19 cellular contexts compared by ENCODE assay signal in the genomic region with DNA sequence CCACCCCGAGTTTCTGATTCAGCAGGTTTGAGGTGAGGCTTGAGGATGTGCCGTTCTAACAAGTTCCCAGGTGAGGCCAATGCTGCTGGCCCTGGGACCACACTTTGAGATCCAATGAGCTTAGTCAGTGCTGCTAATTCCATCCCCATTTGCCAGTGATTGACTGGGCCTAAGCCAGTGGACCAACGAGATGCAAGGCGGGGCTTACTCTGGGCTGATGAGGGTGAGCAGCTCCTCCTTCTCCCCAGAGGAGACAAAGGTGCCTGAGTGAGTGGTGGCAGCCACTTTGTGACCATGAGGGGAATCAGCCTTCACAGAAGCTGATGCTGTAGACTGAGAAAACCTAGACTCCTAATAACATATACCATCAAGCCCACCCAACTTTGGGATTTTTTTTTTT. TPM values are rescaled to one million over a fixed set of nuclear protein-coding genes. Genes with fewer than 3 reads are reported as not detected.
DNase-seq lines count a peak whose midpoint lies in the region; ATAC-seq, FAIRE-seq and TF ChIP-seq lines count a peak whose summit lies in the region.
"Had no signal": no experiment of that assay in that cellular context is flagged by ENCODE, and none has a peak within 500 bp of the region (broad histone marks: within the 10 kb centered on the region; RNA-seq: fewer than 3 reads in every experiment).

No MANE protein-coding gene starts in this region.

- no peak overlapping the region for H2BK5ac ChIP-seq in H9 (ENCODE audit: insufficient read length, low read length)

- BruUV-seq in PC-3 (replicated peaks; lab: Mats Ljungman, UMichigan), result no TSS peak

- no peak overlapping the region for H2BK20ac ChIP-seq in H9 (ENCODE audit: low read depth, low read length, poor library complexity, severe bottlenecking)

- no peak overlapping the region for H2BK12ac ChIP-seq in H9 (ENCODE audit: insufficient read length, low read depth, low read length)

- H3K27me3 ChIP-seq in H9 (ENCODE audit: insufficient read depth, low read length), result no peaks in the 10 kb centered on the region
- H3K27me3 ChIP-seq in PC-3 (ENCODE audit: low read length), result no peaks in the 10 kb centered on the region
- H3K27me3 ChIP-seq in bronchial epithelial cell (ENCODE audit: control insufficient read depth, insufficient read depth, low read length), result no peaks in the 10 kb centered on the region
- H3K27me3 ChIP-seq: MG63 had no signal

- H3K9me3 Mint-ChIP-seq in H9, result peaks cover 2 to 3% of the 10 kb centered on the region in 2 experiments; a peak in 4 of 5 replicates
- H3K9me3 Mint-ChIP-seq: CD4-positive, alpha-beta T cell had no signal

- H3K9ac ChIP-seq in H9 (ENCODE audit: extremely low read depth, insufficient read length, low read length), result no peak overlapping the region
- no peak overlapping the region for H3K9ac ChIP-seq in PC-3 (ENCODE audit: low read length)
- H3K9ac ChIP-seq: GM23248 had no signal

- H2AFZ ChIP-seq in H9 (ENCODE audit: low read length) (no peak overlapping the region), PC-3 (ENCODE audit: low read length) (no peak overlapping the region)
- H2AFZ ChIP-seq: GM23248, PC-9 had no signal

- no peak overlapping the region for H3K18ac ChIP-seq in H9 (ENCODE audit: insufficient read length, low read depth, low read length)

- POLR2A ChIA-PET in PC-3 (lab: Charles Lee; ENCODE audit: unreplicated experiment), result no interaction called here

- H2BK15ac ChIP-seq in H9 (ENCODE audit: low read depth, low read length), result no peak overlapping the region

- no peaks in the 10 kb centered on the region for H3K79me2 ChIP-seq in H9 (ENCODE audit: insufficient read depth, low read length)
- H3K79me2 ChIP-seq in PC-3 (ENCODE audit: low read length), result no peaks in the 10 kb centered on the region

- H3K27me3 Mint-ChIP-seq in H9 (ENCODE audit: low read depth), result no peaks in the 10 kb centered on the region
- H3K27me3 Mint-ChIP-seq: CD4-positive, alpha-beta T cell had no signal

- no peak overlapping the region for H3K14ac ChIP-seq in H9 (ENCODE audit: insufficient read depth, low read length)

- H4K20me1 ChIP-seq in H9 (ENCODE audit: control insufficient read depth, insufficient read depth, insufficient read length), result no peaks in the 10 kb centered on the region
- no peaks in the 10 kb centered on the region for H4K20me1 ChIP-seq in PC-3 (ENCODE audit: low read length)

- H4K91ac ChIP-seq in H9 (ENCODE audit: insufficient read length, low read depth, low read length), result no peak overlapping the region

- H3K23ac ChIP-seq in H9 (ENCODE audit: insufficient read length, low read depth, low read length), result no peak overlapping the region

- no peaks in the 10 kb centered on the region for H3K4me1 ChIP-seq in H9 (ENCODE audit: insufficient read depth, low read length)
- H3K4me1 ChIP-seq in PC-3 (ENCODE audit: insufficient read depth, low read length), result peaks cover 12% of the 10 kb centered on the region

- no peak overlapping the region for H3K27ac Mint-ChIP-seq in H9
- H3K27ac Mint-ChIP-seq: CD4-positive, alpha-beta T cell had no signal

- no peak overlapping the region for H2BK120ac ChIP-seq in H9 (ENCODE audit: low read depth, low read length, poor library complexity, severe bottlenecking)

- CTCF ChIA-PET in PC-3 (lab: Charles Lee), result interaction anchor here (0.6 kb wide), 1 partner anchor 11 kb away, joined by 3 read pairs; no protein-coding TSS in a partner anchor

- no peaks in the 10 kb centered on the region for H3K4me1 Mint-ChIP-seq in H9

- H3K56ac ChIP-seq in H9 (ENCODE audit: insufficient read length, low read depth, low read length), result no peak overlapping the region

- no peak overlapping the region for H3K4me3 Mint-ChIP-seq in H9
- H3K4me3 Mint-ChIP-seq: CD4-positive, alpha-beta T cell had no signal

- no peaks in the 10 kb centered on the region for H3K36me3 ChIP-seq in PC-3 (ENCODE audit: low read depth, low read length)
- H3K36me3 ChIP-seq in bronchial epithelial cell (ENCODE audit: control insufficient read depth, insufficient read depth, low read length), result no peaks in the 10 kb centered on the region
- H3K36me3 ChIP-seq: MG63 had no signal

- H3K4me3 ChIP-seq in PC-3 (ENCODE audit: low read length), result no peak overlapping the region
- no peak overlapping the region for H3K4me3 ChIP-seq in bronchial epithelial cell (ENCODE audit: low read depth, low read length)
- H3K4me3 ChIP-seq: GM23248, MG63, PC-9 had no signal

- H3K9me3 ChIP-seq in H9 (ENCODE audit: control insufficient read depth, low read depth, low read length) (no peaks in the 10 kb centered on the region), PC-3 (ENCODE audit: low read length) (no peaks in the 10 kb centered on the region)
- H3K9me3 ChIP-seq: MG63 had no signal

- no peaks in the 10 kb centered on the region for H3K79me1 ChIP-seq in H9 (ENCODE audit: insufficient read depth, low read depth, low read length, poor library complexity, severe bottlenecking)

- H4K8ac ChIP-seq in H9 (replicated peaks; ENCODE audit: insufficient read length, low read depth, low read length), result no peak overlapping the region

- H3K36me3 Mint-ChIP-seq in H9 (ENCODE audit: insufficient read depth in 1 of 3, low read depth in 3 of 3), result no peaks in the 10 kb centered on the region

- H3F3A ChIP-seq in PC-3 (ENCODE audit: low read length, unreplicated experiment), result no peaks in the 10 kb centered on the region

- H3K27ac ChIP-seq in H9 (ENCODE audit: insufficient read length, low read depth, low read length), result no peak overlapping the region
- no peak overlapping the region for H3K27ac ChIP-seq in PC-3 (ENCODE audit: low read length)
- H3K27ac ChIP-seq: GM23248, PC-9 had no signal

- H3K4ac ChIP-seq in H9 (ENCODE audit: low read depth, low read length), result no peak overlapping the region

- no peak overlapping the region for H4K5ac ChIP-seq in H9 (ENCODE audit: insufficient read length, low read depth, low read length)

- no peak for FAIRE-seq in bronchial epithelial cell (lab: Jason Lieb, UNC)
- FAIRE-seq: A204.1 had no signal

- H3K4me2 ChIP-seq in H9 (ENCODE audit: insufficient read depth, insufficient read length, low read length), result no peak overlapping the region
- no peak overlapping the region for H3K4me2 ChIP-seq in PC-3 (ENCODE audit: low read length)
- H3K4me2 ChIP-seq: PC-9 had no signal

- peak; percentile 47 for DNase-seq in H9
- DNase-seq in PC-3, result peak; percentile 22
- peak; percentile 94 for DNase-seq in bronchial epithelial cell (ENCODE audit: low read depth)
- DNase-seq in left lobe of liver (ENCODE audit: low spot score), result no peak
- DNase-seq in NCI-H2171 treated with DMSO at 0.1 percent for 48 hours (lab: John Stamatoyannopoulos, UW), result no peak
- no peak for DNase-seq in stimulated activated naive CD8-positive, alpha-beta T cell treated with anti-CD3 and anti-CD28 coated beads, Interleukin-15, Interleukin-2, amounts not matched to agents 100 U/mL and 50 U/mL, for 24 hours
- DNase-seq in NCI-H1436 (lab: John Stamatoyannopoulos, UW), result no peak
- DNase-seq: CD4-positive, alpha-beta T cell; DMS153; GDM1; GM23248; MG63; NCI-H1092; NCI-H1694 treated with DMSO at 0.1 percent for 48 hours; NCI-H510A treated with DMSO at 0.1 percent for 48 hours had no signal

- no peak for TF ChIP-seq CTCF in H9 (conservative IDR thresholded peaks at IDR 0.05)
- no peak for TF ChIP-seq CTCF in PC-3 (conservative IDR thresholded peaks at IDR 0.05; ENCODE audit: low read depth, low read length)
- no peak for TF ChIP-seq CTCF in bronchial epithelial cell (IDR thresholded peaks at IDR 0.05; ENCODE audit: insufficient read depth, low read length, severe bottlenecking)

- H2AK5ac ChIP-seq in H9 (ENCODE audit: insufficient read length, low read length), result no peak overlapping the region

- no peak; the same call in 1 of the 2 replicates for ATAC-seq in PC-3
- ATAC-seq in left lobe of liver, result peak; percentile 36
- no peak for ATAC-seq in stimulated activated naive CD8-positive, alpha-beta T cell treated with anti-CD3 and anti-CD28 coated beads, Interleukin-15, Interleukin-2, amounts not matched to agents 100 U/mL and 50 U/mL, for 24 hours

- H3T11ph ChIP-seq in H9 (ENCODE audit: low read length), result no peak overlapping the region

- no peaks in the 10 kb centered on the region for H3K23me2 ChIP-seq in H9 (ENCODE audit: insufficient read length, low read depth, low read length, poor library complexity, severe bottlenecking)

- intact Hi-C loops in PC-3 (cut with micrococcal nuclease), result no loop called here

- no peaks in the 10 kb centered on the region for H3K9me2 ChIP-seq in PC-3 (replicated peaks; ENCODE audit: low read length)

- WGBS in H9 (ENCODE audit: extremely low coverage, insufficient read length, low lambda C conversion rate), result no CpG with 5 or more reads among the region's 4 CpGs

RNA-seq across cellular contexts. Expression of a gene that starts 23.1 kb away (rescaled TPM):
- total RNA-seq in H9 (2021) (not detected in 2 replicates), PC-3 (2014; rRNA removed) (not detected in 2 replicates), bronchial epithelial cell (not detected in 2 replicates), left lobe of liver (23.8 TPM)
- total RNA-seq: CD4-positive, alpha-beta T cell; Daoy; GM23248; PC-9; SK-MEL-5 had no signal

RNA-seq across cellular contexts. Expression of a gene that starts 51.1 kb away (rescaled TPM):
- 46.3 and 47.2 TPM in 2 replicates for total RNA-seq in H9 (2021)
- 18.8 and 20.3 TPM in 2 replicates for total RNA-seq in PC-3 (2014; rRNA removed)
- total RNA-seq in bronchial epithelial cell, result 4.2 and 8.7 TPM in 2 replicates
- 17.5 TPM for total RNA-seq in left lobe of liver

Comparison
In these comparisons a context has a peak if more than half of its experiments do, and no peak if none do; other contexts are left out.
1. DNase-seq: peak in H9 (single experiment), PC-3 (single experiment) and bronchial epithelial cell (single experiment); none in left lobe of liver (single experiment), NCI-H2171 treated with DMSO at 0.1 percent for 48 hours (single experiment), stimulated activated naive CD8-positive, alpha-beta T cell treated with anti-CD3 and anti-CD28 coated beads, Interleukin-15, Interleukin-2, amounts not matched to agents 100 U/mL and 50 U/mL, for 24 hours (single experiment) and NCI-H1436 (single experiment).
2. RNA of a gene that starts 23.1 kb away (total RNA-seq): 23.8 TPM in left lobe of liver (single experiment); not detected in H9, not detected in PC-3 and not detected in bronchial epithelial cell; every median in the first group is over 10 times any median in the second.